Comparison of ENCODE assay signal across 8 cellular contexts in genomic region chr6:31829633-31830492, GRCh38. TPM values are rescaled to one million over a fixed set of nuclear protein-coding genes. Genes with fewer than 3 reads are reported as not detected.
DNase-seq lines count a peak whose midpoint lies in the region; ATAC-seq lines count a peak whose summit lies in the region.

No MANE protein-coding gene starts in this region.

- H3K4me3 ChIP-seq in muscle layer of colon (ENCODE audit: low read depth in 1 of 2, low read length in 2 of 2), result peak overlapping the region; percentile 71 to 80

- no peaks in the 10 kb centered on the region for H3K27me3 ChIP-seq in muscle layer of colon (ENCODE audit: control insufficient read depth in 1 of 2, insufficient read depth in 2 of 2, low read length in 2 of 2)

- no peaks in the 10 kb centered on the region for H3K27me3 Mint-ChIP-seq in IgD-negative memory B cell
- H3K27me3 Mint-ChIP-seq in effector memory CD8-positive, alpha-beta T cell, result no peaks in the 10 kb centered on the region

- peak overlapping the region; percentile 91 to 97 (median 96) for H3K4me3 Mint-ChIP-seq in IgD-negative memory B cell
- H3K4me3 Mint-ChIP-seq in effector memory CD8-positive, alpha-beta T cell, result peak overlapping the region; percentile 87 to 88

- no peaks in the 10 kb centered on the region for H3K36me3 ChIP-seq in muscle layer of colon (ENCODE audit: insufficient read depth, low read length)

- peak overlapping the region; percentile 82 for H3K9ac ChIP-seq in muscle layer of colon (ENCODE audit: low read length)

- peak; percentile 31 for ATAC-seq in effector memory CD8-positive, alpha-beta T cell (replicated peaks)
- ATAC-seq in GM18858 (IDR thresholded peaks at IDR 0.05; ENCODE audit: unreplicated experiment) (no peak), GM18520 (IDR thresholded peaks at IDR 0.05; ENCODE audit: unreplicated experiment) (no peak)

- H3K27ac Mint-ChIP-seq in IgD-negative memory B cell, result peak overlapping the region; percentile 82 to 95 (median 83)
- peak overlapping the region; percentile 90 to 93 for H3K27ac Mint-ChIP-seq in effector memory CD8-positive, alpha-beta T cell

- no peaks in the 10 kb centered on the region for H3K9me3 ChIP-seq in muscle layer of colon (ENCODE audit: low read length)

- peak overlapping the region; percentile 85 for H3K27ac ChIP-seq in muscle layer of colon (ENCODE audit: low read depth, low read length)

- DNase-seq in DMS 273 treated with DMSO at 0.1 percent for 48 hours (lab: John Stamatoyannopoulos, UW) (peak; percentile 50), SK-MEL-5 (ENCODE audit: low read depth, low spot score) (peak; percentile 54), AG08396 (ENCODE audit: low spot score) (no peak)
- no peak for DNase-seq in effector memory CD8-positive, alpha-beta T cell

- no peaks in the 10 kb centered on the region for H3K9me3 Mint-ChIP-seq in IgD-negative memory B cell
- H3K9me3 Mint-ChIP-seq in effector memory CD8-positive, alpha-beta T cell, result no peaks in the 10 kb centered on the region

- peaks cover 33% of the 10 kb centered on the region for H3K4me1 ChIP-seq in muscle layer of colon (ENCODE audit: insufficient read depth, low read length)

- peaks cover 17 to 28% (median 24%) of the 10 kb centered on the region in 3 donors for H3K4me1 Mint-ChIP-seq in IgD-negative memory B cell
- H3K4me1 Mint-ChIP-seq in effector memory CD8-positive, alpha-beta T cell (ENCODE audit: low read depth in 2 of 2), result peaks cover 18 to 34% of the 10 kb centered on the region in 2 donors

- H3K36me3 Mint-ChIP-seq in IgD-negative memory B cell, result no peaks in the 10 kb centered on the region
- H3K36me3 Mint-ChIP-seq in effector memory CD8-positive, alpha-beta T cell (ENCODE audit: insufficient read depth), result peaks cover 21% of the 10 kb centered on the region

- in situ Hi-C loops in SK-MEL-5 (cut with HindIII; ENCODE audit: low pct_unique_long_range_greater_than_20kb, low sequenced_read_pairs), result no loop called here

RNA-seq across cellular contexts. Expression of gene HSPA1B, which starts 2.3 kb away (rescaled TPM):
- 5.7 TPM for polyA plus RNA-seq in IgD-negative memory B cell
- 104 TPM in 2 replicates for total RNA-seq in SK-MEL-5 (2014; rRNA removed; shearing (Covaris generic))
- 127 and 135 TPM in 2 replicates for polyA plus RNA-seq in SK-MEL-5 (2015; cell fraction: cytosol; rRNA removed)
- polyA plus RNA-seq in SK-MEL-5 (2015; cell fraction: nucleus; rRNA removed), result 30.9 and 34.3 TPM in 2 replicates

RNA-seq across cellular contexts. Expression of gene HSPA1A, which starts 14.5 kb away (rescaled TPM):
- polyA plus RNA-seq in IgD-negative memory B cell, result 49.5 TPM
- 7.1 and 8.2 TPM in 2 replicates for total RNA-seq in SK-MEL-5 (2014; rRNA removed; shearing (Covaris generic))
- polyA plus RNA-seq in SK-MEL-5 (2015; cell fraction: cytosol; rRNA removed), result 7.5 and 9.6 TPM in 2 replicates
- polyA plus RNA-seq in SK-MEL-5 (2015; cell fraction: nucleus; rRNA removed), result 0.11 and 3.1 TPM in 2 replicates

RNA-seq across cellular contexts. Expression of gene HSPA1L, which starts 14.8 kb away (rescaled TPM):
- polyA plus RNA-seq in IgD-negative memory B cell, result 1.2 TPM
- 0.29 TPM in 2 replicates for total RNA-seq in SK-MEL-5 (2014; rRNA removed; shearing (Covaris generic))
- 0.10 and 0.12 TPM in 2 replicates for polyA plus RNA-seq in SK-MEL-5 (2015; cell fraction: cytosol; rRNA removed)
- polyA plus RNA-seq in SK-MEL-5 (2015; cell fraction: nucleus; rRNA removed), result 0.28 TPM in 1 of 2 replicates, not detected in the other

RNA-seq across cellular contexts. Expression of gene LSM2, which starts 23.1 kb away (rescaled TPM):
- 100 TPM for polyA plus RNA-seq in IgD-negative memory B cell
- 45.6 and 47.0 TPM in 2 replicates for total RNA-seq in SK-MEL-5 (2014; rRNA removed; shearing (Covaris generic))
- 68.2 and 81.9 TPM in 2 replicates for polyA plus RNA-seq in SK-MEL-5 (2015; cell fraction: cytosol; rRNA removed)
- polyA plus RNA-seq in SK-MEL-5 (2015; cell fraction: nucleus; rRNA removed), result 8.4 and 17.9 TPM in 2 replicates

RNA-seq across cellular contexts. Expression of gene NEU1, which starts 32.8 kb away (rescaled TPM):
- 25.0 TPM for polyA plus RNA-seq in IgD-negative memory B cell
- total RNA-seq in SK-MEL-5 (2014; rRNA removed; shearing (Covaris generic)), result 213 and 215 TPM in 2 replicates
- 325 and 335 TPM in 2 replicates for polyA plus RNA-seq in SK-MEL-5 (2015; cell fraction: cytosol; rRNA removed)
- 59.7 and 63.5 TPM in 2 replicates for polyA plus RNA-seq in SK-MEL-5 (2015; cell fraction: nucleus; rRNA removed)

Comparison
In these comparisons a context has a peak if more than half of its experiments do, and no peak if none do; other contexts are left out.
1. DNase-seq: peak in DMS 273 treated with DMSO at 0.1 percent for 48 hours (single experiment) and SK-MEL-5 (single experiment); none in effector memory CD8-positive, alpha-beta T cell (0 of 3) and AG08396 (single experiment).